In the genomic region with DNA sequence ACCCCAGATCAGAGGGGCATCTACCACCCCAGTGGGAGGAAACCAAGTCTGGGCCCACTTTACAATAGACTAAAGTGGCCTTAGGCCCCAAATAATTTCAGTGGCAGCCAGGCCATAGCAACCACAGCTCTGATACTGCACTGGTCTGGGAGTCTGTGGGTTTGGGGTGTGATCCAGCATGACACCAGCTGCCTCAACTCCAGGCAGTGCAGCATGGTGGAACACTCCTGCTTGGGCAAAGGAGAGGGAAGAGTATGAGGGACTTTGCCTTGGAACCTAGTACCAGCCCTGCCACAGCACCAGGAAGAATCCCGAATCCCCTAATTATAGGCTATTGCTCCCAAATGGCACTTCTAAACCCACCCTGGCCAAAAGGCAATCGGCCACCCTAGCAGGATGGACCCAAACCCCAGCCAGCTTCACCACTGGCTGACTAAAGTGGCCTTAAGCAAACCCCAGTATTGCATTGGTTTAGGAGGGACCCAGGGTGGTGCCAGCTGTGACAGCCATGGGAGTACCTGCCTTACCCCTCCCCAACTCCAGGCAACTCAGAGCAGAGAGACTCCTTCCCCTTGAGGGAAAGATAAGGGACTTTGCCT, we compare ENCODE assay signal across 11 cellular contexts. TPM values are rescaled to one million over a fixed set of nuclear protein-coding genes. Genes with fewer than 3 reads are reported as not detected.
DNase-seq lines count a peak whose midpoint lies in the region; ATAC-seq and TF ChIP-seq lines count a peak whose summit lies in the region.
"Had no signal": no experiment of that assay in that cellular context is flagged by ENCODE, and none has a peak within 500 bp of the region (broad histone marks: within the 10 kb centered on the region; RNA-seq: fewer than 3 reads in every experiment).

No MANE protein-coding gene starts in this region.

- peaks cover 34% of the 10 kb centered on the region for H3K36me3 Mint-ChIP-seq in central memory CD8-positive, alpha-beta T cell (ENCODE audit: insufficient read depth)
- H3K36me3 Mint-ChIP-seq in natural killer cell treated with Interleukin-12 subunit alpha and Interleukin-12 subunit beta and Interleukin-15 and Interleukin-18, amount 100 ng/mL, for 72 hours, result peaks cover 26% of the 10 kb centered on the region
- H3K36me3 Mint-ChIP-seq in CD14-positive monocyte, result peaks cover 62 to 84% of the 10 kb centered on the region in 2 donors

- no peak for TF ChIP-seq RAD21 in HCT116 (IDR thresholded peaks at IDR 0.05; ENCODE audit: low read depth)

- TF ChIP-seq CTCF in DND-41 (IDR thresholded peaks at IDR 0.05; ENCODE audit: borderline replicate concordance, extremely low read depth, low read length, poor library complexity, severe bottlenecking) (no peak), HCT116 (IDR thresholded peaks at IDR 0.05 in 2 of 3, conservative IDR thresholded peaks at IDR 0.05 in 1 of 3; ENCODE audit: borderline replicate concordance in 1 of 3, insufficient read depth in 1 of 3, low read depth in 2 of 3, low read length in 2 of 3) (no peak), ovary (IDR thresholded peaks at IDR 0.05) (no peak), CD14-positive monocyte (IDR thresholded peaks at IDR 0.05) (no peak)

- RAD21 ChIA-PET in HCT116 (lab: Charles Lee; ENCODE audit: low non-redundant PET in 1 of 2, low total read pairs in 2 of 2, uncharacterized antibody in 2 of 2, unreplicated experiment in 2 of 2), result interaction anchor here in 1 of 2 experiments (0.7 kb wide), 1 partner anchor 297 kb away, joined by 3 read pairs; no protein-coding TSS in a partner anchor

- no peak overlapping the region for H3K9ac ChIP-seq in DND-41 (ENCODE audit: low read depth, low read length)
- no peak overlapping the region for H3K9ac ChIP-seq in HCT116 (ENCODE audit: low read length)

- no peak overlapping the region for H3K4me3 Mint-ChIP-seq in central memory CD8-positive, alpha-beta T cell
- H3K4me3 Mint-ChIP-seq in natural killer cell treated with Interleukin-12 subunit alpha and Interleukin-12 subunit beta and Interleukin-15 and Interleukin-18, amount 100 ng/mL, for 72 hours, result no peak overlapping the region
- no peak overlapping the region for H3K4me3 Mint-ChIP-seq in CD14-positive monocyte

- H3K36me3 ChIP-seq in DND-41 (ENCODE audit: insufficient read depth, low read length) (peaks cover 66% of the 10 kb centered on the region), HCT116 (ENCODE audit: control insufficient read depth in 1 of 2, insufficient read depth in 2 of 2, low read length in 2 of 2) (peaks cover 3 to 7% of the 10 kb centered on the region in 2 experiments; a peak in 2 of 4 replicates), ovary (no peaks in the 10 kb centered on the region)
- H3K36me3 ChIP-seq: prostate gland had no signal

- no peaks in the 10 kb centered on the region for H3K27me3 Mint-ChIP-seq in central memory CD8-positive, alpha-beta T cell
- H3K27me3 Mint-ChIP-seq in natural killer cell treated with Interleukin-12 subunit alpha and Interleukin-12 subunit beta and Interleukin-15 and Interleukin-18, amount 100 ng/mL, for 72 hours, result no peaks in the 10 kb centered on the region
- no peaks in the 10 kb centered on the region for H3K27me3 Mint-ChIP-seq in CD14-positive monocyte (ENCODE audit: low read depth in 3 of 3)

- ATAC-seq in DND-41 (ENCODE audit: insufficient read depth, low read depth) (0 out of 3 replicates have a peak, but pooled peaks have one; percentile 8), HCT116 (peak; percentile 67)
- peak; percentile 32 for ATAC-seq in central memory CD8-positive, alpha-beta T cell (replicated peaks; ENCODE audit: extremely low read depth, poor library complexity, severe bottlenecking)
- ATAC-seq in natural killer cell treated with Interleukin-12 subunit alpha and Interleukin-12 subunit beta and Interleukin-15 and Interleukin-18, amount 100 ng/mL, for 72 hours, result peak; percentile 16 to 17

- 50 to 90% methylated on average over 2 of the region's 2 CpGs; no CpG with 5 or more reads in 1 of the 3 donors for WGBS in ovary, 3 donors

- intact Hi-C loops in HCT116 (cut with micrococcal nuclease) (loop anchor here (1.0 to 5.0 kb wide), 5 partner anchors 90 to 685 kb away; no protein-coding TSS in a partner anchor), ovary (cut with DNase I) (no loop called here), CD14-positive monocyte (cut with micrococcal nuclease) (loop anchor here (5.0 kb wide), 3 partner anchors 90 to 305 kb away; no protein-coding TSS in a partner anchor)

- H3K79me2 ChIP-seq in DND-41 (ENCODE audit: insufficient read depth, low read length), result peaks cover 5% of the 10 kb centered on the region; the same call in 1 of the 2 replicates
- no peaks in the 10 kb centered on the region for H3K79me2 ChIP-seq in HCT116 (ENCODE audit: insufficient read depth, low read length)

- H3K27ac Mint-ChIP-seq in central memory CD8-positive, alpha-beta T cell (ENCODE audit: low read depth), result no peak overlapping the region
- H3K27ac Mint-ChIP-seq in natural killer cell treated with Interleukin-12 subunit alpha and Interleukin-12 subunit beta and Interleukin-15 and Interleukin-18, amount 100 ng/mL, for 72 hours, result peak overlapping the region; percentile 24 to 39
- H3K27ac Mint-ChIP-seq in CD14-positive monocyte, result peak overlapping the region in 3 of 7 donors; percentile 33 to 74 (median 46)

- no peaks in the 10 kb centered on the region for H3K9me3 ChIP-seq in DND-41 (ENCODE audit: insufficient read depth, low read length, severe bottlenecking)
- no peaks in the 10 kb centered on the region for H3K9me3 ChIP-seq in HCT116 (ENCODE audit: control insufficient read depth in 1 of 2, insufficient read depth in 1 of 2, low read depth in 1 of 2, low read length in 2 of 2)
- no peaks in the 10 kb centered on the region for H3K9me3 ChIP-seq in ovary
- H3K9me3 ChIP-seq: BE2C, prostate gland, vagina had no signal

- no peak overlapping the region for H2AFZ ChIP-seq in DND-41 (ENCODE audit: low read depth, low read length)
- no peak overlapping the region for H2AFZ ChIP-seq in HCT116 (ENCODE audit: low read depth, low read length, poor library complexity, severe bottlenecking)

- H3K9me3 Mint-ChIP-seq in central memory CD8-positive, alpha-beta T cell, result no peaks in the 10 kb centered on the region
- no peaks in the 10 kb centered on the region for H3K9me3 Mint-ChIP-seq in natural killer cell treated with Interleukin-12 subunit alpha and Interleukin-12 subunit beta and Interleukin-15 and Interleukin-18, amount 100 ng/mL, for 72 hours
- peaks cover 0 to 5% (median 0%) of the 10 kb centered on the region in 7 donors for H3K9me3 Mint-ChIP-seq in CD14-positive monocyte

- no peak overlapping the region for H3K4me3 ChIP-seq in DND-41 (ENCODE audit: low read depth in 1 of 2, low read length in 2 of 2)
- no peak overlapping the region for H3K4me3 ChIP-seq in HCT116 (replicated peaks in 1 of 2; ENCODE audit: low read depth in 1 of 2, low read length in 2 of 2)
- H3K4me3 ChIP-seq in ovary, result no peak overlapping the region
- H3K4me3 ChIP-seq: prostate gland, vagina had no signal

- CTCF ChIA-PET in HCT116 (lab: Charles Lee), result interaction anchor here (0.7 to 5.4 kb wide), 7 partner anchors 9 to 687 kb away, joined by 3 to 42 read pairs (median 5); a partner anchor contains a TSS

- H3K4me1 Mint-ChIP-seq in central memory CD8-positive, alpha-beta T cell, result peaks cover 4% of the 10 kb centered on the region
- H3K4me1 Mint-ChIP-seq in natural killer cell treated with Interleukin-12 subunit alpha and Interleukin-12 subunit beta and Interleukin-15 and Interleukin-18, amount 100 ng/mL, for 72 hours (ENCODE audit: low read depth in 2 of 2), result peaks cover 7 to 13% of the 10 kb centered on the region in 2 donors
- no peaks in the 10 kb centered on the region for H3K4me1 Mint-ChIP-seq in CD14-positive monocyte

- no TSS peak for BruUV-seq in HCT116 (replicated peaks; lab: Mats Ljungman, UMichigan)

- H3K27me3 ChIP-seq in DND-41 (ENCODE audit: insufficient read depth, low read length, poor library complexity) (no peaks in the 10 kb centered on the region), HCT116 (ENCODE audit: insufficient read depth, low read length) (no peaks in the 10 kb centered on the region), ovary (no peaks in the 10 kb centered on the region)
- H3K27me3 ChIP-seq: BE2C, vagina had no signal

- H3K4me1 ChIP-seq in DND-41 (ENCODE audit: insufficient read depth, low read length), result no peaks in the 10 kb centered on the region
- no peaks in the 10 kb centered on the region for H3K4me1 ChIP-seq in HCT116 (ENCODE audit: control insufficient read depth in 1 of 2, insufficient read depth in 2 of 2, low read length in 2 of 2)
- H3K4me1 ChIP-seq in ovary (ENCODE audit: insufficient read depth), result no peaks in the 10 kb centered on the region
- H3K4me1 ChIP-seq: BE2C, prostate gland, vagina had no signal

- no peak for DNase-seq in DND-41
- no peak for DNase-seq in HCT116 (ENCODE audit: low read depth, low spot score)
- no peak for DNase-seq in central memory CD8-positive, alpha-beta T cell (ENCODE audit: low spot score in 2 of 2)
- no peak for DNase-seq in natural killer cell treated with Interleukin-12 subunit alpha and Interleukin-12 subunit beta and Interleukin-15 and Interleukin-18, amount 100 ng/mL, for 72 hours (ENCODE audit: low spot score)
- DNase-seq in hepatic stellate cell (ENCODE audit: low spot score), result no peak
- DNase-seq in ovary, result no peak
- DNase-seq in stimulated activated CD4-positive, alpha-beta T cell treated with anti-CD3 and anti-CD28 coated beads, Interleukin-4, amount 100 ng/mL, for 24 hours, result no peak
- DNase-seq in CD14-positive monocyte (ENCODE audit: low spot score), result no peak

- H3K4me2 ChIP-seq in DND-41 (ENCODE audit: insufficient read depth, low read length) (no peak overlapping the region), HCT116 (ENCODE audit: low read length) (no peak overlapping the region)

- TF ChIP-seq EP300 in ovary (IDR thresholded peaks at IDR 0.05), result no peak

- peaks cover 12% of the 10 kb centered on the region; the same call in 1 of the 2 replicates for H4K20me1 ChIP-seq in DND-41 (ENCODE audit: insufficient read depth, low read length)
- peaks cover 3% of the 10 kb centered on the region; the same call in 1 of the 2 replicates for H4K20me1 ChIP-seq in HCT116 (ENCODE audit: insufficient read depth)

- POLR2A ChIA-PET in HCT116 (lab: Charles Lee), result no interaction called here

- TF ChIP-seq POLR2A in HCT116 (IDR thresholded peaks at IDR 0.05; ENCODE audit: borderline replicate concordance, extremely low read depth, insufficient read depth, insufficient read length) (no peak), ovary (IDR thresholded peaks at IDR 0.05) (no peak)

- H3K27ac ChIP-seq in DND-41 (ENCODE audit: low read length), result no peak overlapping the region
- no peak overlapping the region for H3K27ac ChIP-seq in HCT116 (ENCODE audit: low read depth, low read length)
- H3K27ac ChIP-seq in ovary, result no peak overlapping the region
- H3K27ac ChIP-seq: prostate gland, vagina had no signal

- H3K9me2 ChIP-seq in HCT116 (ENCODE audit: insufficient read depth), result no peaks in the 10 kb centered on the region

TF ChIP-seq in HCT116, 20 proteins besides CTCF, POLR2A, EP300 and RAD21 (continues in another document):
- no peak for TF ChIP-seq ELF1 (IDR thresholded peaks at IDR 0.05; ENCODE audit: borderline replicate concordance, low read depth)

RNA-seq across cellular contexts. Expression of a gene that starts 47.1 kb away (rescaled TPM):
- total RNA-seq in HCT116 (2021; ENCODE audit: unreplicated experiment) (17.6 TPM), ovary (1 to 10 TPM; 2.3 to 4.2 (median 2.9) TPM)
- 16.2 and 18.0 TPM in 2 replicates for polyA plus RNA-seq in HCT116 (2012)
- 10 to 100 TPM; 11.8 to 26.6 TPM for total RNA-seq in natural killer cell treated with Interleukin-12 subunit alpha and Interleukin-12 subunit beta and Interleukin-15 and Interleukin-18, amount 100 ng/mL, for 72 hours
- polyA plus RNA-seq in ovary (1 to 10 TPM; 1.9 to 9.5 TPM), CD14-positive monocyte (10 to 100 TPM; 14.0 to 14.7 TPM)

Comparison
In these comparisons a context has a peak if more than half of its experiments do, and no peak if none do; other contexts are left out.
1. ATAC-seq: peak in every context shown above with its lines; median percentile 67 in HCT116; 32 in central memory CD8-positive, alpha-beta T cell; 16 in natural killer cell treated with Interleukin-12 subunit alpha and Interleukin-12 subunit beta and Interleukin-15 and Interleukin-18, amount 100 ng/mL, for 72 hours; 8 in DND-41.
2. intact Hi-C loops: an anchor here in HCT116 (1.0 to 5.0 kb wide) and CD14-positive monocyte (5.0 kb wide); none called in ovary.